ENCODE assay signal across 24 cellular contexts in the genomic region with DNA sequence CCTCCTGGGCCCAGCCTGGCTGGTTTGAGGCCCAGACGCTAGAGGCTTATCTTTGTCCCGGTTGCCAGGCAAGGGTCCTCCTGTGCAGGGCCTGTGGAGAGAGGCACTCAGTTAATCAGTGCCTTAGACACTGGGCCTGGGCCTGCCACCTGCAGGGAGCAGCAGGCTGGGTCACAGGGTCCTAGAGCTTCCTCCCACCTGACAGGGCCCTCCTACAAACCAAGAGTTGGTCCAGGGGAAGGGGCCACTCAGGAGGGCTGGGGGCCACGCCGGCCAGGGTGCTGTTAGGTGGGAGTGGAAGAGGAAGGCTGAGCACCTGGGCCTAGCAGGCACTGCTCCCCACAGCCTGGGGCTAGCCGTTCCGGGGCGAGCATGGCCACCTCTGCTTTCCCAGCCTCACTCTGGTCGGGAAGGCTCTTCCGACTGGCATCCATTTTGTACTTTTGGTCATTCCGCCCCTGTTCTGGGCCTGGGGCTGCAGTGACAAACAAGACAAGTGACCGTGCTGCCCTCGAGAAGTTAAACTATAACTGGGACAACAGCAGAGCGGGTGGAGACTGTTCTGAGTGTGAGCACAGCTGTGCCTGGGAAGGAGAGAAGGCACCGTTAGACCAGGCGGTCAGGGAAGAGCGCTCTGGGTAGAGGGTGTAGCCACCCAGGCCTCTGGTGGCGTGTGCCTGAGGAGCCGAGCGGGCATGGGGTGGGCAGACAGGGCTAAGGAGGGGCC. TPM values are rescaled to one million over a fixed set of nuclear protein-coding genes. Genes with fewer than 3 reads are reported as not detected.
DNase-seq lines count a peak whose midpoint lies in the region; ATAC-seq and FAIRE-seq lines count a peak whose summit lies in the region.
"Had no signal": no experiment of that assay in that cellular context is flagged by ENCODE, and none has a peak within 500 bp of the region (broad histone marks: within the 10 kb centered on the region; RNA-seq: fewer than 3 reads in every experiment).

No MANE protein-coding gene starts in this region.

- DNase-seq in COLO668 (lab: John Stamatoyannopoulos, UW; ENCODE audit: unreplicated experiment): peak; percentile 21
- peak; percentile 73 for DNase-seq in left lobe of liver (ENCODE audit: low spot score)
- DNase-seq in small intestine: peak; percentile 42
- DNase-seq in RCC 7860 (ENCODE audit: low spot score): no peak
- no peak for DNase-seq in activated CD8-positive, alpha-beta memory T cell treated with anti-CD3 and anti-CD28 coated beads for 24 hours
- no peak for DNase-seq in GOT3 (lab: John Stamatoyannopoulos, UW)
- DNase-seq: activated CD4-positive, alpha-beta T cell treated with anti-CD3 and anti-CD28 coated beads for 1 hour; activated naive CD4-positive, alpha-beta T cell treated with Interleukin-2 at 50 U/mL for 16 hours; activated T-cell treated with anti-CD3 and anti-CD28 coated beads, Interleukin-2, amount 50 U/mL, for 48 hours; aorta; CD4-positive, CD25-positive, alpha-beta regulatory T cell; central memory CD4-positive, alpha-beta T cell; foreskin keratinocyte; HFFc6; mammary epithelial cell; NCI-H1105 treated with DMSO at 0.1 percent for 48 hours; NCI-H2081; NCI-H510A; stimulated activated CD8-positive, alpha-beta memory T cell treated with anti-CD3 and anti-CD28 coated beads, Interleukin-4, amount 100 ng/mL, for 48 hours had no signal

- FAIRE-seq in small intestine (lab: Jason Lieb, UNC) (no peak), RCC 7860 (lab: Jason Lieb, UNC) (no peak)
- FAIRE-seq: GM12892 had no signal

- H3K27ac ChIP-seq in angular gyrus (ENCODE audit: low read depth, low read length) (peak overlapping the region; percentile 71), small intestine (ENCODE audit: low read depth in 1 of 2, low read length in 1 of 2) (no peak overlapping the region)
- H3K27ac ChIP-seq: foreskin keratinocyte, right atrium auricular region, vagina had no signal

- no peaks in the 10 kb centered on the region for H3K27me3 ChIP-seq in small intestine (ENCODE audit: control insufficient read depth in 2 of 2, insufficient read depth in 2 of 2, low read length in 2 of 2)
- H3K27me3 ChIP-seq: foreskin keratinocyte, right atrium auricular region, vagina had no signal

- ATAC-seq in left lobe of liver (peak; percentile 79), HG03378 (IDR thresholded peaks at IDR 0.05; ENCODE audit: unreplicated experiment) (no peak)
- ATAC-seq: foreskin keratinocyte had no signal

- 36 to 65% (median 52%) methylated on average over 17 to 19 of the region's 19 CpGs for WGBS in small intestine, 3 donors

- H3K4me1 ChIP-seq in small intestine (ENCODE audit: control insufficient read depth in 2 of 2, insufficient read depth in 1 of 2, low read depth in 1 of 2, low read length in 1 of 2): no peaks in the 10 kb centered on the region
- H3K4me1 ChIP-seq: foreskin keratinocyte had no signal

- peaks cover 0 to 3% of the 10 kb centered on the region in 2 donors for H3K36me3 ChIP-seq in small intestine (ENCODE audit: control insufficient read depth in 2 of 2, insufficient read depth in 2 of 2, low read length in 2 of 2)

- no peak overlapping the region for H3K4me3 ChIP-seq in small intestine (ENCODE audit: low read depth in 1 of 2, low read length in 2 of 2)
- H3K4me3 ChIP-seq: right atrium auricular region, vagina had no signal

- H3K9me3 ChIP-seq in small intestine (ENCODE audit: control insufficient read depth, low read depth): no peaks in the 10 kb centered on the region
- H3K9me3 ChIP-seq: right atrium auricular region, vagina had no signal

RNA-seq across cellular contexts. Expression of gene FBRSL1, which starts 27.2 kb away (rescaled TPM):
- total RNA-seq in left lobe of liver: 44.9 TPM
- polyA plus RNA-seq in small intestine: 10 to 100 TPM; 24.3 to 37.6 (median 27.5) TPM

Comparison
In these comparisons a context has a peak if more than half of its experiments do, and no peak if none do; other contexts are left out.
1. DNase-seq: peak in COLO668 (single experiment), left lobe of liver (single experiment) and small intestine (single experiment); none in RCC 7860 (single experiment), activated CD8-positive, alpha-beta memory T cell treated with anti-CD3 and anti-CD28 coated beads for 24 hours (single experiment) and GOT3 (single experiment).